In genomic region chr1:237878406-237878805, GRCh38 we compare ENCODE assay signal across 25 cellular contexts. TPM values are rescaled to one million over a fixed set of nuclear protein-coding genes. Genes with fewer than 3 reads are reported as not detected.
DNase-seq lines count a peak whose midpoint lies in the region; ATAC-seq, FAIRE-seq and TF ChIP-seq lines count a peak whose summit lies in the region.
"Had no signal": no experiment of that assay in that cellular context is flagged by ENCODE, and none has a peak within 500 bp of the region (broad histone marks: within the 10 kb centered on the region; RNA-seq: fewer than 3 reads in every experiment).

No MANE protein-coding gene starts in this region.

- no peaks in the 10 kb centered on the region for H3K36me3 Mint-ChIP-seq in astrocyte (ENCODE audit: low read depth, unreplicated experiment)
- H3K36me3 Mint-ChIP-seq: CD4-positive, CD25-positive, alpha-beta regulatory T cell; CD8-positive, alpha-beta T cell had no signal

- no peaks in the 10 kb centered on the region for H3K27me3 ChIP-seq in astrocyte (ENCODE audit: insufficient read depth, low read length)
- H3K27me3 ChIP-seq in keratinocyte (ENCODE audit: control insufficient read depth, extremely low read depth, insufficient read depth, low read length) = no peaks in the 10 kb centered on the region
- H3K27me3 ChIP-seq: BLaER1 had no signal

- H3K27ac ChIP-seq in astrocyte (ENCODE audit: low read depth, low read length) (no peak overlapping the region), epithelial cell of prostate (peak overlapping the region; percentile 37), keratinocyte (ENCODE audit: control insufficient read depth, insufficient read depth, low read length) (peak overlapping the region; percentile 47)
- H3K27ac ChIP-seq: BLaER1, C4-2B had no signal

- FAIRE-seq in astrocyte (lab: Jason Lieb, UNC) = no peak
- FAIRE-seq in keratinocyte (lab: Jason Lieb, UNC) = no peak
- FAIRE-seq: GM12891 had no signal

- no peak overlapping the region for H3K4me3 Mint-ChIP-seq in astrocyte (ENCODE audit: unreplicated experiment)
- H3K4me3 Mint-ChIP-seq: CD4-positive, CD25-positive, alpha-beta regulatory T cell; CD8-positive, alpha-beta T cell; GM23338; H9 had no signal

- peak; percentile 26 for DNase-seq in ELR (ENCODE audit: low read depth)
- no peak for DNase-seq in astrocyte (ENCODE audit: low read depth)
- DNase-seq in epithelial cell of prostate (ENCODE audit: low read depth, low spot score) = no peak
- DNase-seq in keratinocyte (ENCODE audit: low read depth, low spot score) = no peak
- no peak for DNase-seq in stimulated activated CD4-positive, alpha-beta T cell treated with anti-CD3 and anti-CD28 coated beads, Interleukin-4, amount 100 ng/mL, for 1 hour
- DNase-seq: Caco-2; CD4-positive, CD25-positive, alpha-beta regulatory T cell; CD8-positive, alpha-beta T cell; DMS 273 treated with DMSO at 0.1 percent for 48 hours; DMS79; EL; GF-D8; H9 had no signal

- H3K4me1 Mint-ChIP-seq in astrocyte (ENCODE audit: low read depth, unreplicated experiment) = peaks cover 38% of the 10 kb centered on the region
- H3K4me1 Mint-ChIP-seq: CD4-positive, CD25-positive, alpha-beta regulatory T cell had no signal

- H4K20me1 ChIP-seq in astrocyte (ENCODE audit: insufficient read depth, low read length) (no peaks in the 10 kb centered on the region), keratinocyte (ENCODE audit: control insufficient read depth, extremely low read depth, insufficient read depth, low read length) (no peaks in the 10 kb centered on the region)
- H4K20me1 ChIP-seq: BLaER1 had no signal

- no peak overlapping the region for H2AFZ ChIP-seq in astrocyte (ENCODE audit: low read depth, low read length)
- no peak overlapping the region for H2AFZ ChIP-seq in keratinocyte (ENCODE audit: control insufficient read depth, low read length)
- H2AFZ ChIP-seq: GM23338 had no signal

- peaks cover 3% of the 10 kb centered on the region for H3K9me3 Mint-ChIP-seq in astrocyte (ENCODE audit: unreplicated experiment)
- H3K9me3 Mint-ChIP-seq: CD8-positive, alpha-beta T cell; GM23338; H9 had no signal

- dilution Hi-C loops in keratinocyte (cut with MboI; ENCODE audit: extremely low pct_ligation_motif_present, low sequenced_read_pairs) = no loop called here

- H3K9me3 ChIP-seq in astrocyte (ENCODE audit: insufficient read depth, low read depth, low read length) = no peaks in the 10 kb centered on the region
- H3K9me3 ChIP-seq in keratinocyte (ENCODE audit: control insufficient read depth, low read depth, low read length) = no peaks in the 10 kb centered on the region
- H3K9me3 ChIP-seq: BLaER1, Caco-2 had no signal

- TF ChIP-seq CTCF in astrocyte (IDR thresholded peaks at IDR 0.05; ENCODE audit: insufficient read depth, low read depth, low read length) (no peak), keratinocyte (optimal IDR thresholded peaks at IDR 0.05 in 1 of 3, IDR thresholded peaks at IDR 0.05 in 1 of 3, conservative IDR thresholded peaks at IDR 0.05 in 1 of 3; ENCODE audit: extremely low read depth in 1 of 3, insufficient read depth in 2 of 3, low read length in 3 of 3) (no peak)

- H3K79me2 ChIP-seq in astrocyte (ENCODE audit: insufficient read depth, low read length) = no peaks in the 10 kb centered on the region
- no peaks in the 10 kb centered on the region for H3K79me2 ChIP-seq in keratinocyte (ENCODE audit: control insufficient read depth, insufficient read depth, low read length)

- peaks cover 15% of the 10 kb centered on the region for H3K4me1 ChIP-seq in astrocyte (ENCODE audit: insufficient read depth, low read length)
- H3K4me1 ChIP-seq in keratinocyte (ENCODE audit: control insufficient read depth, extremely low read depth, insufficient read depth, low read length) = peaks cover 28% of the 10 kb centered on the region
- H3K4me1 ChIP-seq: BLaER1, Caco-2 had no signal

- no peaks in the 10 kb centered on the region for H3K27me3 Mint-ChIP-seq in astrocyte (ENCODE audit: low read depth, unreplicated experiment)

- H3K9ac ChIP-seq in astrocyte (ENCODE audit: low read length) (no peak overlapping the region), keratinocyte (ENCODE audit: control insufficient read depth, extremely low read depth, insufficient read depth, low read length) (no peak overlapping the region)
- H3K9ac ChIP-seq: BLaER1 had no signal

- H3K4me2 ChIP-seq in astrocyte (ENCODE audit: low read length) = no peak overlapping the region
- H3K4me2 ChIP-seq in keratinocyte (ENCODE audit: control insufficient read depth, extremely low read depth, insufficient read depth, low read depth, low read length) = no peak overlapping the region
- H3K4me2 ChIP-seq: BLaER1, GM23338 had no signal

- no peak for ATAC-seq in GM21381 (IDR thresholded peaks at IDR 0.05; ENCODE audit: unreplicated experiment)
- no peak for ATAC-seq in HG03025 (IDR thresholded peaks at IDR 0.05; ENCODE audit: low FRiP score, unreplicated experiment)
- no peak for ATAC-seq in HG03378 (IDR thresholded peaks at IDR 0.05; ENCODE audit: unreplicated experiment)
- ATAC-seq: CD8-positive, alpha-beta T cell; GM23338; HCT116 had no signal

- H3K27ac Mint-ChIP-seq in astrocyte (ENCODE audit: unreplicated experiment) = peak overlapping the region; percentile 45
- H3K27ac Mint-ChIP-seq: CD4-positive, CD25-positive, alpha-beta regulatory T cell; CD8-positive, alpha-beta T cell; GM23338; H9 had no signal

- H3K36me3 ChIP-seq in astrocyte (ENCODE audit: insufficient read depth, low read length) (no peaks in the 10 kb centered on the region), keratinocyte (ENCODE audit: control insufficient read depth in 2 of 2, extremely low read depth in 1 of 2, insufficient read depth in 2 of 2, low read length in 2 of 2) (no peaks in the 10 kb centered on the region)
- H3K36me3 ChIP-seq: BLaER1 had no signal

- H3K4me3 ChIP-seq in astrocyte (ENCODE audit: insufficient read depth, low read depth, low read length) (no peak overlapping the region), keratinocyte (ENCODE audit: control insufficient read depth in 2 of 3, extremely low read depth in 1 of 3, insufficient read depth in 2 of 3, low read depth in 1 of 3, low read length in 3 of 3) (no peak overlapping the region)
- H3K4me3 ChIP-seq: BLaER1, GM23338 had no signal

- H3K9me1 ChIP-seq in keratinocyte (ENCODE audit: control insufficient read depth, extremely low read depth, insufficient read depth, low read length) = no peaks in the 10 kb centered on the region

RNA-seq across cellular contexts. Expression of gene ZP4, which starts 12.3 kb away (rescaled TPM):
- 0.27 and 0.31 TPM in 2 replicates for total RNA-seq in astrocyte
- 0.12 to 0.32 TPM (median 0.31 TPM) in 3 replicates for polyA plus RNA-seq in keratinocyte
- polyA plus RNA-seq in keratinocyte (2011; ENCODE audit: low read depth) = not detected
- polyA plus RNA-seq in keratinocyte (2011; cell fraction: cytosol; rRNA removed) = 0.09 and 0.19 TPM in 2 replicates
- 0.48 and 0.53 TPM in 2 replicates for polyA plus RNA-seq in keratinocyte (2011; cell fraction: nucleus; rRNA removed)
- 0.06 and 0.15 TPM in 2 replicates for polyA plus RNA-seq in keratinocyte (2012; ENCODE audit: low replicate concordance)
- 0.10 to 1.5 TPM in 2 of 3 replicates, not detected in the other for polyA minus RNA-seq in keratinocyte
- polyA minus RNA-seq in keratinocyte (2011; cell fraction: cytosol; rRNA and poly(A)+ RNA removed) = not detected
- polyA minus RNA-seq in keratinocyte (2011; cell fraction: nucleus; rRNA and poly(A)+ RNA removed) = 0.21 TPM in 1 of 2 replicates, not detected in the other
- total RNA-seq: A172; A673; Caco-2; CD4-positive, CD25-positive, alpha-beta regulatory T cell; CD8-positive, alpha-beta T cell; G401; GM23338; H4; H9 had no signal
- polyA plus RNA-seq: CD4-positive, CD25-positive, alpha-beta regulatory T cell; GM23338 had no signal
